21 cellular contexts compared by ENCODE assay signal in genomic region chr2:42191285-42192009, GRCh38. TPM values are rescaled to one million over a fixed set of nuclear protein-coding genes. Genes with fewer than 3 reads are reported as not detected.
DNase-seq lines count a peak whose midpoint lies in the region; ATAC-seq, FAIRE-seq and TF ChIP-seq lines count a peak whose summit lies in the region.
"Had no signal": no experiment of that assay in that cellular context is flagged by ENCODE, and none has a peak within 500 bp of the region (broad histone marks: within the 10 kb centered on the region; RNA-seq: fewer than 3 reads in every experiment).

No MANE protein-coding gene starts in this region.

- H3K36me3 ChIP-seq in HepG2 (replicated peaks in 1 of 2; ENCODE audit: control insufficient read depth in 1 of 2, insufficient read depth in 2 of 2, low read length in 2 of 2) (peaks cover 3 to 21% of the 10 kb centered on the region in 2 experiments; a peak in 3 of 5 replicates), transverse colon (no peaks in the 10 kb centered on the region)
- H3K36me3 ChIP-seq: brain microvascular endothelial cell, heart left ventricle had no signal

- H3K4me3 Mint-ChIP-seq in activated T-cell treated with anti-CD3 and anti-CD28 coated beads, Interleukin-2, amount 50 U/mL, for 72 hours: no peak overlapping the region
- no peak overlapping the region for H3K4me3 Mint-ChIP-seq in WTC11
- no peak overlapping the region for H3K4me3 Mint-ChIP-seq in natural killer cell
- H3K4me3 Mint-ChIP-seq: activated CD4-positive, alpha-beta T cell treated with anti-CD3 and anti-CD28 coated beads, Interleukin-2, amount 10 ng/mL, durations not matched to agents 24 days and 14 days; naive B cell had no signal

- TF ChIP-seq POLR2A in HepG2 (IDR thresholded peaks at IDR 0.05; ENCODE audit: insufficient read depth in 1 of 2, low read depth in 2 of 2, low read length in 2 of 2): peak; percentile 59 to 66
- TF ChIP-seq POLR2A in transverse colon (IDR thresholded peaks at IDR 0.05): no peak

- CTCF ChIA-PET in WTC11 (lab: Charles Lee) (interaction anchor here (0.6 kb wide), 1 partner anchor 9 kb away, joined by 3 read pairs; no protein-coding TSS in a partner anchor), HepG2 (lab: Yijun Ruan, JAX; ENCODE audit: low intra/inter-chr PET ratio, low total read pairs) (no interaction called here)

- H3K27ac ChIP-seq in HepG2 (ENCODE audit: extremely low read length, insufficient read depth, low read length) (peak overlapping the region; percentile 98), transverse colon (peak overlapping the region; percentile 63 to 69 (median 66))
- H3K27ac ChIP-seq: brain microvascular endothelial cell, C4-2B, coronary artery, heart left ventricle, RWPE1 had no signal

- H3K79me2 ChIP-seq in HepG2 (ENCODE audit: insufficient read depth, low read length): peaks cover 100% of the 10 kb centered on the region

- no peaks in the 10 kb centered on the region for H3K9me3 Mint-ChIP-seq in activated T-cell treated with anti-CD3 and anti-CD28 coated beads, Interleukin-2, amount 50 U/mL, for 72 hours
- H3K9me3 Mint-ChIP-seq in WTC11 (no peaks in the 10 kb centered on the region), natural killer cell (no peaks in the 10 kb centered on the region)
- H3K9me3 Mint-ChIP-seq: activated CD4-positive, alpha-beta T cell treated with anti-CD3 and anti-CD28 coated beads, Interleukin-2, amount 10 ng/mL, durations not matched to agents 24 days and 14 days; activated naive CD4-positive, alpha-beta T cell treated with anti-CD3 and anti-CD28 coated beads, Interleukin-2, amount 50 U/mL, for 72 hours; naive B cell had no signal

- H3K36me3 Mint-ChIP-seq in activated T-cell treated with anti-CD3 and anti-CD28 coated beads, Interleukin-2, amount 50 U/mL, for 72 hours (ENCODE audit: insufficient read depth in 2 of 2): peaks cover 1 to 4% of the 10 kb centered on the region in 2 donors
- H3K36me3 Mint-ChIP-seq in WTC11 (no peaks in the 10 kb centered on the region), natural killer cell (no peaks in the 10 kb centered on the region)

- no peak for TF ChIP-seq CTCF in WTC11 (IDR thresholded peaks at IDR 0.05)
- TF ChIP-seq CTCF in HepG2 (CRISPR knock-in tag; IDR thresholded peaks at IDR 0.05): no peak
- TF ChIP-seq CTCF in transverse colon (IDR thresholded peaks at IDR 0.05): no peak
- no peak for TF ChIP-seq CTCF in natural killer cell (IDR thresholded peaks at IDR 0.05)

- no peaks in the 10 kb centered on the region for H3K27me3 ChIP-seq in HepG2 (ENCODE audit: control insufficient read depth in 1 of 2, insufficient read depth in 2 of 2, low read length in 2 of 2)
- H3K27me3 ChIP-seq in transverse colon: no peaks in the 10 kb centered on the region
- H3K27me3 ChIP-seq: brain microvascular endothelial cell, heart left ventricle had no signal

- peaks cover 100% of the 10 kb centered on the region for H3K4me1 ChIP-seq in HepG2 (ENCODE audit: insufficient read depth, low read length)
- H3K4me1 ChIP-seq in transverse colon: peaks cover 19 to 78% (median 50%) of the 10 kb centered on the region in 4 donors

- BruUV-seq in HepG2 (replicated peaks; lab: Mats Ljungman, UMichigan): TSS peak; percentile 5

- TF ChIP-seq RAD21 in HepG2 (CRISPR knock-in tag; IDR thresholded peaks at IDR 0.05): peak; percentile 26; the same call in 1 of the 2 replicates

- peak; percentile 87 for FAIRE-seq in HepG2 (lab: Jason Lieb, UNC)
- FAIRE-seq: urothelium cell line had no signal

- no peak for DNase-seq in activated T-cell treated with anti-CD3 and anti-CD28 coated beads, Interleukin-2, amount 50 U/mL, for 72 hours
- DNase-seq in activated T-cell treated with anti-CD3 and anti-CD28 coated beads for 4 hours: no peak
- no peak for DNase-seq in WTC11 (ENCODE audit: low spot score)
- DNase-seq in HepG2 (ENCODE audit: low spot score): peak; percentile 99
- DNase-seq in transverse colon: peak; percentile 28
- DNase-seq in natural killer cell: no peak
- no peak for DNase-seq in epidermal melanocyte (ENCODE audit: insufficient read length, low spot score)
- no peak for DNase-seq in DMS 273 treated with DMSO at 0.1 percent for 48 hours (lab: John Stamatoyannopoulos, UW)
- DNase-seq: activated CD4-positive, alpha-beta T cell treated with anti-CD3 and anti-CD28 coated beads, Interleukin-2, amount 10 ng/mL, durations not matched to agents 24 days and 14 days; brain microvascular endothelial cell; heart left ventricle; mammary epithelial cell; naive B cell; NCI-H2081 treated with DMSO at 0.1 percent for 48 hours; NCI-H510A; stimulated activated CD4-positive, alpha-beta T cell treated with anti-CD3 and anti-CD28 coated beads, Interleukin-4, amount 100 ng/mL, for 24 hours had no signal

- peak overlapping the region; percentile 9 for H3K27ac Mint-ChIP-seq in activated T-cell treated with anti-CD3 and anti-CD28 coated beads, Interleukin-2, amount 50 U/mL, for 72 hours
- H3K27ac Mint-ChIP-seq in WTC11 (peak overlapping the region; percentile 53; the same call in 1 of the 2 replicates), natural killer cell (no peak overlapping the region)
- H3K27ac Mint-ChIP-seq: activated CD4-positive, alpha-beta T cell treated with anti-CD3 and anti-CD28 coated beads, Interleukin-2, amount 10 ng/mL, durations not matched to agents 24 days and 14 days had no signal

- peak overlapping the region in 2 of 3 experiments; percentile 25 to 43; a peak in 2 of 6 replicates for H3K4me3 ChIP-seq in HepG2 (replicated peaks in 1 of 3; ENCODE audit: insufficient read depth in 1 of 3, low read depth in 2 of 3, low read length in 3 of 3)
- H3K4me3 ChIP-seq in transverse colon: no peak overlapping the region
- H3K4me3 ChIP-seq: coronary artery, heart left ventricle had no signal

- WGBS in HepG2 (ENCODE audit: low lambda C conversion rate): 11% methylated on average over 10 of the region's 10 CpGs
- 61 to 71% methylated on average over 5 to 10 of the region's 10 CpGs for WGBS in transverse colon (ENCODE audit: low coverage in 1 of 2), 2 donors

- peaks cover 62% of the 10 kb centered on the region for H3K4me1 Mint-ChIP-seq in activated T-cell treated with anti-CD3 and anti-CD28 coated beads, Interleukin-2, amount 50 U/mL, for 72 hours (ENCODE audit: low read depth)
- H3K4me1 Mint-ChIP-seq in WTC11 (peaks cover 21% of the 10 kb centered on the region), natural killer cell (peaks cover 18 to 20% of the 10 kb centered on the region in 2 donors)

- ATAC-seq in activated T-cell treated with anti-CD3 and anti-CD28 coated beads, Interleukin-2, amount 50 U/mL, for 72 hours (replicated peaks in 1 of 2): no peak
- ATAC-seq in WTC11 (no peak), HepG2 (peak; percentile 87), natural killer cell (no peak)
- ATAC-seq: activated naive CD4-positive, alpha-beta T cell treated with anti-CD3 and anti-CD28 coated beads, Interleukin-2, amount 50 U/mL, for 72 hours; heart left ventricle had no signal

- H4K20me1 ChIP-seq in HepG2 (ENCODE audit: insufficient read depth, low read length): peaks cover 65% of the 10 kb centered on the region

- POLR2A ChIA-PET in WTC11 (lab: Charles Lee) (no interaction called here), HepG2 (lab: Yijun Ruan, JAX) (interaction anchor here (0.7 to 4.8 kb wide), 20 partner anchors 10 to 138 kb away, joined by 3 to 35 read pairs (median 5); partner anchors contain the start of gene EML4)

- H2AFZ ChIP-seq in HepG2 (ENCODE audit: low read length): no peak overlapping the region

- H3K9me3 ChIP-seq in HepG2 (ENCODE audit: low read length): no peaks in the 10 kb centered on the region
- H3K9me3 ChIP-seq in transverse colon: no peaks in the 10 kb centered on the region
- H3K9me3 ChIP-seq: heart left ventricle had no signal

- TF ChIP-seq EP300 in HepG2 (IDR thresholded peaks at IDR 0.05; ENCODE audit: low read depth in 2 of 2, low read length in 2 of 2) (peak; percentile 80 to 99; a peak in 3 of 4 replicates), HepG2 (CRISPR knock-in tag; IDR thresholded peaks at IDR 0.05; ENCODE audit: borderline replicate concordance) (peak; percentile 82; the same call in 1 of the 2 replicates), transverse colon (IDR thresholded peaks at IDR 0.05; ENCODE audit: low read depth) (no peak)

- intact Hi-C loops in HepG2 (cut with micrococcal nuclease; ENCODE audit: unreplicated experiment): loop anchor here (2.0 kb wide), 1 partner anchor 55 kb away; no protein-coding TSS in a partner anchor
- intact Hi-C loops in transverse colon (cut with DNase I; ENCODE audit: low total_unique reads): no loop called here
- intact Hi-C loops in natural killer cell (cut with micrococcal nuclease): no loop called here

- H3K27me3 Mint-ChIP-seq in activated T-cell treated with anti-CD3 and anti-CD28 coated beads, Interleukin-2, amount 50 U/mL, for 72 hours (ENCODE audit: low read depth): no peaks in the 10 kb centered on the region
- no peaks in the 10 kb centered on the region for H3K27me3 Mint-ChIP-seq in WTC11 (ENCODE audit: low read depth)
- H3K27me3 Mint-ChIP-seq in natural killer cell (ENCODE audit: low read depth in 2 of 2): no peaks in the 10 kb centered on the region
- H3K27me3 Mint-ChIP-seq: activated CD4-positive, alpha-beta T cell treated with anti-CD3 and anti-CD28 coated beads, Interleukin-2, amount 10 ng/mL, durations not matched to agents 24 days and 14 days; naive B cell had no signal

- in situ Hi-C loops in HepG2 (cut with HindIII; ENCODE audit: extremely low pct_ligation_motif_present, low pct_unique_long_range_greater_than_20kb): loop anchor here (25.0 kb wide), 1 partner anchor 329 kb away; no protein-coding TSS in a partner anchor
- in situ Hi-C loops in transverse colon (cut with MboI; ENCODE audit: low pct_ligation_motif_present in 1 of 4, low pct_unique_long_range_greater_than_20kb in 1 of 4, low sequenced_read_pairs in 3 of 4): loop anchor here in 2 of 4 donors (10.0 kb wide), 1 partner anchor 97 kb away; no protein-coding TSS in a partner anchor

- peak overlapping the region; percentile 76 for H3K4me2 ChIP-seq in HepG2 (ENCODE audit: low read depth, low read length)

- peak overlapping the region; percentile 66 for H3K9ac ChIP-seq in HepG2 (ENCODE audit: insufficient read depth, low read depth, low read length)

RNA-seq across cellular contexts. Expression of gene EML4, which starts 22.3 kb away (rescaled TPM):
- 10 to 100 TPM; 79.2 to 82.2 TPM for total RNA-seq in activated T-cell treated with anti-CD3 and anti-CD28 coated beads, Interleukin-2, amount 50 U/mL, for 72 hours
- total RNA-seq in WTC11 (2021): 89.9 to 94.7 TPM (median 92.6 TPM) in 3 replicates
- total RNA-seq in HepG2 (2016; rRNA removed; fragmentation: Illumina TruSeq; extraction: Trizol): 243 and 362 TPM in 2 replicates
- 33.1 and 38.2 TPM in 2 replicates for total RNA-seq in HepG2 (2016; cell fraction: cytosol; rRNA removed; fragmentation: Illumina TruSeq; extraction: Trizol; ENCODE audit: low read depth)
- 236 and 353 TPM in 2 replicates for total RNA-seq in HepG2 (2016; cell fraction: insoluble cytoplasmic fraction; rRNA removed; fragmentation: Illumina TruSeq; extraction: Trizol)
- 84.2 and 89.8 TPM in 2 replicates for total RNA-seq in HepG2 (2016; cell fraction: membrane; rRNA removed; fragmentation: Illumina TruSeq; extraction: Trizol)
- 261 and 283 TPM in 2 replicates for total RNA-seq in HepG2 (2016; cell fraction: nucleus; rRNA removed; fragmentation: Illumina TruSeq; extraction: Trizol)
- polyA plus RNA-seq in HepG2 (2011; rRNA removed): 355 and 476 TPM in 2 replicates
- polyA plus RNA-seq in HepG2 (2011; cell fraction: cytosol; rRNA removed): 199 and 296 TPM in 2 replicates
- polyA plus RNA-seq in HepG2 (2011; cell fraction: nucleus; rRNA removed): 364 and 369 TPM in 2 replicates
- 244 and 400 TPM in 2 replicates for polyA plus RNA-seq in HepG2 (2012)
- polyA plus RNA-seq in HepG2 (2016; cell fraction: cytosol; fragmentation: Illumina TruSeq; extraction: Trizol; ENCODE audit: low read depth): 6.9 and 8.0 TPM in 2 replicates
- polyA plus RNA-seq in HepG2 (2016; cell fraction: insoluble cytoplasmic fraction; fragmentation: Illumina TruSeq; extraction: Trizol; ENCODE audit: low read depth): 247 and 266 TPM in 2 replicates
- 32.1 and 33.7 TPM in 2 replicates for polyA plus RNA-seq in HepG2 (2016; cell fraction: membrane; fragmentation: Illumina TruSeq; extraction: Trizol; ENCODE audit: low read depth)
- 219 and 231 TPM in 2 replicates for polyA plus RNA-seq in HepG2 (2016; cell fraction: nucleus; fragmentation: Illumina TruSeq; extraction: Trizol; ENCODE audit: insufficient read depth, low read depth)
- polyA minus RNA-seq in HepG2 (2011; rRNA and poly(A)+ RNA removed; ENCODE audit: low replicate concordance): 36.9 and 556 TPM in 2 replicates
- 400 and 421 TPM in 2 replicates for polyA minus RNA-seq in HepG2 (2011; cell fraction: cytosol; rRNA and poly(A)+ RNA removed)
- polyA minus RNA-seq in HepG2 (2011; cell fraction: nucleus; rRNA and poly(A)+ RNA removed): 1,279 and 1,350 TPM in 2 replicates
- total RNA-seq in transverse colon: 10 to 100 TPM; 49.7 to 91.5 (median 67.5) TPM
- 100 to 1,000 TPM in 1 of 3 donors, 10 to 100 TPM in 2; 88.4 to 136 (median 91.5) TPM for total RNA-seq in natural killer cell

Comparison
In these comparisons a context has a peak if more than half of its experiments do, and no peak if none do; other contexts are left out.
1. DNase-seq: peak in HepG2 (single experiment) and transverse colon (single experiment); none in activated T-cell treated with anti-CD3 and anti-CD28 coated beads, Interleukin-2, amount 50 U/mL, for 72 hours (0 of 2), activated T-cell treated with anti-CD3 and anti-CD28 coated beads for 4 hours (single experiment), WTC11 (single experiment), natural killer cell (single experiment), epidermal melanocyte (single experiment) and DMS 273 treated with DMSO at 0.1 percent for 48 hours (single experiment).
2. H3K27ac Mint-ChIP-seq: peak in activated T-cell treated with anti-CD3 and anti-CD28 coated beads, Interleukin-2, amount 50 U/mL, for 72 hours (single experiment) and WTC11 (single experiment); none in natural killer cell (0 of 2).
3. H3K4me3 ChIP-seq: peak in HepG2 (2 of 3); none in transverse colon (0 of 4).